ENCODE assay signal across 1 cellular context in genomic region chr17:77499699-77500435, GRCh38.
TF ChIP-seq lines count a peak whose summit lies in the region.

No MANE protein-coding gene starts in this region.

TF ChIP-seq in GM23338, 12 proteins besides CTCF, POLR2A, EP300 and RAD21 (continued from another document):
- TF ChIP-seq ZNF462 (CRISPR knock-in tag; IDR thresholded peaks at IDR 0.05) (no peak), NANOG (IDR thresholded peaks at IDR 0.05; ENCODE audit: borderline replicate concordance) (no peak), JUNB (IDR thresholded peaks at IDR 0.05; ENCODE audit: unreplicated experiment) (no peak), STAT1 (IDR thresholded peaks at IDR 0.05; ENCODE audit: unreplicated experiment) (no peak), CREB1 (CRISPR knock-in tag; IDR thresholded peaks at IDR 0.05; ENCODE audit: low read depth) (no peak), REST (IDR thresholded peaks at IDR 0.05; ENCODE audit: unreplicated experiment) (no peak), ETS1 (IDR thresholded peaks at IDR 0.05) (no peak), EZH2phosphoT487 (IDR thresholded peaks at IDR 0.05; ENCODE audit: unreplicated experiment) (no peak), POLR2AphosphoS5 (IDR thresholded peaks at IDR 0.05; ENCODE audit: low read depth) (no peak)
